In genomic region chr3:114584734-114585371, GRCh38 we compare ENCODE assay signal across 13 cellular contexts.
DNase-seq lines count a peak whose midpoint lies in the region; ATAC-seq lines count a peak whose summit lies in the region.
"Had no signal": no experiment of that assay in that cellular context is flagged by ENCODE, and none has a peak within 500 bp of the region (broad histone marks: within the 10 kb centered on the region; RNA-seq: fewer than 3 reads in every experiment).

No MANE protein-coding gene starts in this region.

- no peak overlapping the region for H2BK15ac ChIP-seq in mesenchymal stem cell (ENCODE audit: low read depth, poor library complexity, severe bottlenecking)

- H3K9ac ChIP-seq in endocrine pancreas (ENCODE audit: control insufficient read depth, insufficient read depth, low read length) (no peak overlapping the region), mesenchymal stem cell (ENCODE audit: low read length) (peak overlapping the region; percentile 81)

- no peak overlapping the region for H3K18ac ChIP-seq in mesenchymal stem cell (ENCODE audit: low read depth in 1 of 2, low read length in 2 of 2)

- no peak overlapping the region for H4K91ac ChIP-seq in mesenchymal stem cell (ENCODE audit: low read length)

- peak overlapping the region; percentile 28 for H3K4me3 ChIP-seq in endocrine pancreas (ENCODE audit: control insufficient read depth, insufficient read depth, low read length)
- peak overlapping the region in 1 of 2 experiments; percentile 71 for H3K4me3 ChIP-seq in mesenchymal stem cell (ENCODE audit: insufficient read depth in 1 of 2, low read depth in 1 of 2, low read length in 2 of 2)
- no peak overlapping the region for H3K4me3 ChIP-seq in aorta (ENCODE audit: low read length in 2 of 2)
- H3K4me3 ChIP-seq in H7 (ENCODE audit: insufficient read depth, low read depth, low read length), result no peak overlapping the region
- H3K4me3 ChIP-seq: body of pancreas had no signal

- no peak overlapping the region for H2BK120ac ChIP-seq in mesenchymal stem cell (ENCODE audit: low read depth, low read length)

- no peak overlapping the region for H2BK5ac ChIP-seq in mesenchymal stem cell (ENCODE audit: low read depth, low read length, poor library complexity, severe bottlenecking)

- H4K8ac ChIP-seq in mesenchymal stem cell (ENCODE audit: low read length), result peak overlapping the region; percentile 57

- H3K9me3 ChIP-seq in endocrine pancreas (ENCODE audit: control insufficient read depth, low read length), result no peaks in the 10 kb centered on the region
- H3K9me3 ChIP-seq in mesenchymal stem cell (ENCODE audit: control insufficient read depth, low read length), result no peaks in the 10 kb centered on the region
- H3K9me3 ChIP-seq in aorta (ENCODE audit: control insufficient read depth, low read length), result no peaks in the 10 kb centered on the region
- H3K9me3 ChIP-seq: body of pancreas had no signal

- WGBS in mesenchymal stem cell, result 93% methylated on average over 6 of the region's 6 CpGs
- WGBS in aorta, 2 donors, result 75 to 81% methylated on average over 6 of the region's 6 CpGs

- no peak overlapping the region for H3K4me2 ChIP-seq in mesenchymal stem cell (ENCODE audit: low read length, poor library complexity, severe bottlenecking)

- no peak overlapping the region for H3K14ac ChIP-seq in mesenchymal stem cell (ENCODE audit: low read length in 2 of 2)

- H2BK12ac ChIP-seq in mesenchymal stem cell (ENCODE audit: low read length in 2 of 2), result peak overlapping the region in 1 of 2 experiments; percentile 77

- peak; percentile 75 for ATAC-seq in Right ventricle myocardium inferior
- ATAC-seq in aorta (ENCODE audit: low FRiP score), result peak; percentile 76
- ATAC-seq: body of pancreas had no signal

- H3K79me1 ChIP-seq in mesenchymal stem cell (replicated peaks; ENCODE audit: low read length, poor library complexity, severe bottlenecking), result peaks cover 24% of the 10 kb centered on the region

- H2AK5ac ChIP-seq in mesenchymal stem cell (ENCODE audit: low read length, severe bottlenecking), result no peak overlapping the region

- intact Hi-C loops in Right ventricle myocardium inferior (cut with DNase I) (loop anchor here (10.0 kb wide), 1 partner anchor 200 kb away; no protein-coding TSS in a partner anchor), cardiac septum (cut with DNase I) (loop anchor here (5.0 kb wide), 2 partner anchors 37 to 193 kb away; no protein-coding TSS in a partner anchor), aorta (cut with DNase I) (loop anchor here in 1 of 2 donors (10.0 kb wide), 1 partner anchor 190 kb away; no protein-coding TSS in a partner anchor)

- H3K4me1 ChIP-seq in endocrine pancreas (ENCODE audit: control insufficient read depth, insufficient read depth, low read length) (peaks cover 4% of the 10 kb centered on the region), mesenchymal stem cell (ENCODE audit: control insufficient read depth, insufficient read depth, low read depth, low read length) (no peaks in the 10 kb centered on the region), aorta (ENCODE audit: control insufficient read depth in 1 of 2, insufficient read depth in 2 of 2, low read length in 2 of 2) (peaks cover 0 to 2% of the 10 kb centered on the region in 2 donors)

- no peak for DNase-seq in Right ventricle myocardium inferior (ENCODE audit: missing footprints)
- no peak for DNase-seq in cardiac septum (ENCODE audit: low spot score)
- no peak for DNase-seq in mesenchymal stem cell
- no peak for DNase-seq in aorta
- DNase-seq in H7, result no peak
- no peak for DNase-seq in DMS114 treated with DMSO at 0.1 percent for 48 hours (lab: John Stamatoyannopoulos, UW; ENCODE audit: unreplicated experiment)
- DNase-seq in T-helper 9 cell, result no peak
- DNase-seq: activated CD4-positive, alpha-beta T cell treated with anti-CD3 and anti-CD28 coated beads, Interleukin-2, amount 10 ng/mL, durations not matched to agents 24 days and 14 days; body of pancreas; DMS79; NCI-H2029 treated with DMSO at 0.1 percent for 48 hours; trophoblast cell had no signal

- H3K36me3 ChIP-seq in endocrine pancreas (ENCODE audit: control insufficient read depth, insufficient read depth, low read length) (no peaks in the 10 kb centered on the region), mesenchymal stem cell (ENCODE audit: control insufficient read depth in 1 of 2, insufficient read depth in 2 of 2, low read depth in 1 of 2, low read length in 2 of 2) (peaks cover 0 to 12% of the 10 kb centered on the region in 2 experiments), aorta (ENCODE audit: control insufficient read depth in 1 of 2, insufficient read depth in 2 of 2, low read length in 1 of 2) (no peaks in the 10 kb centered on the region), H7 (replicated peaks; ENCODE audit: control insufficient read depth, insufficient read depth, low read length) (no peaks in the 10 kb centered on the region)

- no peak overlapping the region for H2AFZ ChIP-seq in mesenchymal stem cell (ENCODE audit: low read depth, low read length)

- H3K27me3 ChIP-seq in endocrine pancreas (ENCODE audit: control insufficient read depth, insufficient read depth, low read length) (no peaks in the 10 kb centered on the region), mesenchymal stem cell (ENCODE audit: control insufficient read depth in 1 of 2, insufficient read depth in 1 of 2, low read length in 2 of 2) (no peaks in the 10 kb centered on the region), aorta (ENCODE audit: control insufficient read depth in 1 of 2, insufficient read depth in 2 of 2, low read length in 1 of 2) (no peaks in the 10 kb centered on the region), H7 (ENCODE audit: control insufficient read depth, insufficient read depth, low read length) (no peaks in the 10 kb centered on the region)
- H3K27me3 ChIP-seq: body of pancreas had no signal

- H3K4ac ChIP-seq in mesenchymal stem cell (ENCODE audit: low read depth in 1 of 2, low read length in 2 of 2), result peak overlapping the region in 1 of 2 experiments; percentile 67

- no peak overlapping the region for H3K23ac ChIP-seq in mesenchymal stem cell (ENCODE audit: low read length in 2 of 2)

- no peak overlapping the region for H3K27ac ChIP-seq in mesenchymal stem cell (ENCODE audit: low read length, poor library complexity, severe bottlenecking)
- no peak overlapping the region for H3K27ac ChIP-seq in aorta (ENCODE audit: low read depth in 1 of 2, low read length in 2 of 2)
